Comparison of ENCODE assay signal across 1 cellular context in genomic region chr1:40392206-40392605, GRCh38.
A peak's percentile ranks its signal among the peaks of the same experiment; 100 is the strongest.
TF ChIP-seq lines count a peak whose summit lies in the region.

No MANE protein-coding gene starts in this region.

TF ChIP-seq in SK-N-SH, 30 proteins besides CTCF, POLR2A, EP300 and RAD21 (continued from another document):
- no peak for TF ChIP-seq ZBTB33 (IDR thresholded peaks at IDR 0.05; ENCODE audit: borderline replicate concordance, low read depth)
- no peak for TF ChIP-seq MEF2A (IDR thresholded peaks at IDR 0.05; ENCODE audit: borderline replicate concordance, low read depth)
- no peak; the same call in 1 of the 2 replicates for TF ChIP-seq NFIC (IDR thresholded peaks at IDR 0.05; ENCODE audit: borderline replicate concordance)
- no peak for TF ChIP-seq FOXJ3 (CRISPR knock-in tag; IDR thresholded peaks at IDR 0.05)
- peak; percentile 37; the same call in 1 of the 2 replicates for TF ChIP-seq TCF12 (IDR thresholded peaks at IDR 0.05)
- no peak for TF ChIP-seq MXI1 (IDR thresholded peaks at IDR 0.05; ENCODE audit: low read depth, low read length)
- 0 out of 2 replicates have a peak, but pooled peaks have one; percentile 34 for TF ChIP-seq MAX (IDR thresholded peaks at IDR 0.05; ENCODE audit: low read depth)
- no peak for TF ChIP-seq USF1 (IDR thresholded peaks at IDR 0.05; ENCODE audit: borderline replicate concordance, low read depth)
- TF ChIP-seq RFX5 (IDR thresholded peaks at IDR 0.05; ENCODE audit: low read length) = no peak
- TF ChIP-seq TAF1 (IDR thresholded peaks at IDR 0.05; ENCODE audit: borderline replicate concordance, low read depth, low read length) = no peak
